20 cellular contexts compared by ENCODE assay signal in genomic region chr6:88653936-88654335, GRCh38.
DNase-seq lines count a peak whose midpoint lies in the region; ATAC-seq, FAIRE-seq and TF ChIP-seq lines count a peak whose summit lies in the region.
"Had no signal": no experiment of that assay in that cellular context is flagged by ENCODE, and none has a peak within 500 bp of the region (broad histone marks: within the 10 kb centered on the region; RNA-seq: fewer than 3 reads in every experiment).

No MANE protein-coding gene starts in this region.

- in situ Hi-C loops in K562 (cut with MboI), result no loop called here

- H3K36me3 ChIP-seq in K562 (ENCODE audit: control insufficient read depth, insufficient read depth, low read length), result no peaks in the 10 kb centered on the region

- DNase-seq in GM12892 (ENCODE audit: insufficient read length) (no peak), RKO (ENCODE audit: low spot score) (peak; percentile 8), K562 (ENCODE audit: extremely low read depth in 1 of 4, low spot score in 3 of 4) (no peak), AG08396 (ENCODE audit: low spot score) (no peak), SIG-M5 treated with dmso at 0.1 percent for 504 hours (lab: John Stamatoyannopoulos, UW; ENCODE audit: unreplicated experiment) (no peak), NCI-H1436 treated with DMSO at 0.1 percent for 48 hours (lab: John Stamatoyannopoulos, UW) (no peak)
- DNase-seq: Calu3; CD8-positive, alpha-beta T cell; DMS 273 treated with DMSO at 0.1 percent for 48 hours; DMS53; DND-41; EL; H7 had no signal

- CTCF ChIA-PET in K562 (lab: Yijun Ruan, JAX; ENCODE audit: low intra/inter-chr PET ratio), result no interaction called here

- no peaks in the 10 kb centered on the region for H3K9me1 ChIP-seq in K562 (ENCODE audit: control insufficient read depth, insufficient read depth, low read length)

- no TSS peak for BruUV-seq in K562 (replicated peaks; lab: Mats Ljungman, UMichigan)

- H4K20me1 ChIP-seq in K562 (replicated peaks; ENCODE audit: control insufficient read depth, insufficient read depth, low read length), result no peaks in the 10 kb centered on the region
- H4K20me1 ChIP-seq: BLaER1 treated with 17β-estradiol and CSF1 and Interleukin-3, amounts not matched to agents 10 nM and 100 nM had no signal

- H3K4me2 ChIP-seq in K562 (ENCODE audit: insufficient read depth, low read length), result no peak overlapping the region
- H3K4me2 ChIP-seq: BLaER1 treated with 17β-estradiol and CSF1 and Interleukin-3, amounts not matched to agents 10 nM and 100 nM; GM23338; KMS-11 had no signal

- peak; percentile 56 for FAIRE-seq in GM12892 (lab: Jason Lieb, UNC)
- FAIRE-seq in K562 (lab: Jason Lieb, UNC), result no peak
- FAIRE-seq: GM12878, HTR-8/SVneo had no signal

- H3K9me3 ChIP-seq in K562 (replicated peaks; ENCODE audit: control insufficient read depth, insufficient read depth, low read depth, low read length), result no peaks in the 10 kb centered on the region

- H3K27me3 ChIP-seq in K562 (ENCODE audit: control insufficient read depth in 2 of 2, insufficient read depth in 2 of 2, low read length in 2 of 2), result no peaks in the 10 kb centered on the region
- H3K27me3 ChIP-seq: BLaER1 treated with 17β-estradiol and CSF1 and Interleukin-3, amounts not matched to agents 10 nM and 100 nM had no signal

- ATAC-seq in K562 (no peak), GM21423 (IDR thresholded peaks at IDR 0.05; ENCODE audit: unreplicated experiment) (no peak)
- ATAC-seq: CD8-positive, alpha-beta T cell; GM12878; GM23338; HCT116 had no signal

- no peak for TF ChIP-seq CTCF in K562 (IDR thresholded peaks at IDR 0.05 in 2 of 3, conservative IDR thresholded peaks at IDR 0.05 in 1 of 3; ENCODE audit: insufficient read depth in 2 of 3, low read depth in 1 of 3, low read length in 3 of 3)

- no peak for TF ChIP-seq EP300 in K562 (IDR thresholded peaks at IDR 0.05; ENCODE audit: low read length)

- no peak for TF ChIP-seq RAD21 in K562 (CRISPR knock-in tag; conservative IDR thresholded peaks at IDR 0.05 in 1 of 2, IDR thresholded peaks at IDR 0.05 in 1 of 2)

- H3K9ac ChIP-seq in K562 (ENCODE audit: insufficient read depth in 1 of 2, low read depth in 2 of 2, low read length in 2 of 2), result no peak overlapping the region
- H3K9ac ChIP-seq: BLaER1 treated with 17β-estradiol and CSF1 and Interleukin-3, amounts not matched to agents 10 nM and 100 nM; KMS-11 had no signal

- no peaks in the 10 kb centered on the region for H3K4me1 ChIP-seq in K562 (replicated peaks in 1 of 2; ENCODE audit: control insufficient read depth in 2 of 2, insufficient read depth in 2 of 2, low read length in 2 of 2)
- H3K4me1 ChIP-seq: BLaER1 treated with 17β-estradiol and CSF1 and Interleukin-3, amounts not matched to agents 10 nM and 100 nM had no signal

- H3K79me2 ChIP-seq in K562 (ENCODE audit: control insufficient read depth, insufficient read depth, low read length), result no peaks in the 10 kb centered on the region

- no peak overlapping the region for H2AFZ ChIP-seq in K562 (ENCODE audit: low read depth, low read length)
- H2AFZ ChIP-seq: GM23338 had no signal

- no peak overlapping the region for H3K4me3 ChIP-seq in K562
- H3K4me3 ChIP-seq: BLaER1 treated with 17β-estradiol and CSF1 and Interleukin-3, amounts not matched to agents 10 nM and 100 nM; GM12878; GM23338 had no signal

- TF ChIP-seq POLR2A in GM12892 (IDR thresholded peaks at IDR 0.05; ENCODE audit: low read depth, low read length) (no peak), K562 (conservative IDR thresholded peaks at IDR 0.05) (no peak)

- intact Hi-C loops in K562 (cut with micrococcal nuclease), result no loop called here

- POLR2A ChIA-PET in K562 (lab: Yijun Ruan, JAX), result no interaction called here

- H3K27ac ChIP-seq in K562 (ENCODE audit: extremely low read depth, low read depth, low read length), result no peak overlapping the region
- H3K27ac ChIP-seq: BLaER1 treated with 17β-estradiol and CSF1 and Interleukin-3, amounts not matched to agents 10 nM and 100 nM; KMS-11 had no signal

- WGBS in K562 (ENCODE audit: insufficient coverage, low coverage, missing lambda C conversion rate), result 31% methylated on average over 4 of the region's 4 CpGs

TF ChIP-seq in K562, 482 proteins besides CTCF, POLR2A, EP300 and RAD21 (continues in another document):
- TF ChIP-seq, protein P1, sequence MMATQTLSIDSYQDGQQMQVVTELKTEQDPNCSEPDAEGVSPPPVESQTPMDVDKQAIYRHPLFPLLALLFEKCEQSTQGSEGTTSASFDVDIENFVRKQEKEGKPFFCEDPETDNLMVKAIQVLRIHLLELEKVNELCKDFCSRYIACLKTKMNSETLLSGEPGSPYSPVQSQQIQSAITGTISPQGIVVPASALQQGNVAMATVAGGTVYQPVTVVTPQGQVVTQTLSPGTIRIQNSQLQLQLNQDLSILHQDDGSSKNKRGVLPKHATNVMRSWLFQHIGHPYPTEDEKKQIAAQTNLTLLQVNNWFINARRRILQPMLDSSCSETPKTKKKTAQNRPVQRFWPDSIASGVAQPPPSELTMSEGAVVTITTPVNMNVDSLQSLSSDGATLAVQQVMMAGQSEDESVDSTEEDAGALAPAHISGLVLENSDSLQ (IDR thresholded peaks at IDR 0.05), result no peak
- no peak for TF ChIP-seq ZNF134 (CRISPR knock-in tag; conservative IDR thresholded peaks at IDR 0.05)
- TF ChIP-seq C11orf30 (IDR thresholded peaks at IDR 0.05; ENCODE audit: low read depth), result peak; percentile 64
- TF ChIP-seq THRB (CRISPR knock-in tag; conservative IDR thresholded peaks at IDR 0.05), result no peak
- TF ChIP-seq CCAR2 (IDR thresholded peaks at IDR 0.05; ENCODE audit: low read depth, low read length), result no peak
- peak; percentile 64 for TF ChIP-seq MAFF (IDR thresholded peaks at IDR 0.05; ENCODE audit: low read length)
- no peak for TF ChIP-seq MAZ (CRISPR knock-in tag; conservative IDR thresholded peaks at IDR 0.05 in 1 of 2, IDR thresholded peaks at IDR 0.05 in 1 of 2)
- TF ChIP-seq ZNF592 (IDR thresholded peaks at IDR 0.05), result no peak
- TF ChIP-seq ATF3 (IDR thresholded peaks at IDR 0.05), result no peak
- no peak for TF ChIP-seq ATF3 (CRISPR knock-in tag; conservative IDR thresholded peaks at IDR 0.05)
- TF ChIP-seq TBP (optimal IDR thresholded peaks at IDR 0.05; ENCODE audit: low read depth, low read length), result no peak
- TF ChIP-seq KLF6 (CRISPR knock-in tag; IDR thresholded peaks at IDR 0.05; ENCODE audit: borderline replicate concordance), result no peak
- no peak for TF ChIP-seq PHF21A (IDR thresholded peaks at IDR 0.05; ENCODE audit: borderline replicate concordance, low read depth)
